ENCODE assay signal across 7 cellular contexts in genomic region chr1:89762431-89762800, GRCh38.
DNase-seq lines count a peak whose midpoint lies in the region; ATAC-seq and TF ChIP-seq lines count a peak whose summit lies in the region.

No MANE protein-coding gene starts in this region.

- H3K4me2 ChIP-seq in Loucy (ENCODE audit: low read depth, low read length, poor library complexity, severe bottlenecking): peak overlapping the region; percentile 88

- TF ChIP-seq CTCF in Loucy (conservative IDR thresholded peaks at IDR 0.05; ENCODE audit: low read length) (no peak), astrocyte of the spinal cord (IDR thresholded peaks at IDR 0.05; ENCODE audit: low read depth, low read length) (no peak)

- H3K27me3 ChIP-seq in Loucy (ENCODE audit: insufficient read depth, low read length, poor library complexity, severe bottlenecking) (no peaks in the 10 kb centered on the region), mucosa of rectum (ENCODE audit: control insufficient read depth in 2 of 2, insufficient read depth in 2 of 2, low read length in 2 of 2) (peaks cover 0 to 5% of the 10 kb centered on the region in 2 donors)

- H3F3A ChIP-seq in Loucy (ENCODE audit: low read depth): no peaks in the 10 kb centered on the region

- no peak overlapping the region for H3K27ac ChIP-seq in mucosa of rectum (ENCODE audit: low read depth in 2 of 2, low read length in 2 of 2)

- H3K9ac ChIP-seq in Loucy (ENCODE audit: low read depth, low read length, poor library complexity, severe bottlenecking) (no peak overlapping the region), mucosa of rectum (ENCODE audit: low read depth in 1 of 2, low read length in 2 of 2) (peak overlapping the region; percentile 14 to 36)

- H3K9me3 ChIP-seq in Loucy (ENCODE audit: insufficient read depth, low read depth, low read length): no peaks in the 10 kb centered on the region
- no peaks in the 10 kb centered on the region for H3K9me3 ChIP-seq in mucosa of rectum (ENCODE audit: control insufficient read depth in 2 of 2, low read length in 2 of 2)

- H3K4me3 ChIP-seq in Loucy (ENCODE audit: low read length, poor library complexity, severe bottlenecking): no peak overlapping the region
- peak overlapping the region; percentile 48 for H3K4me3 ChIP-seq in astrocyte of the spinal cord (ENCODE audit: low read depth, low read length)
- peak overlapping the region; percentile 70 to 75 for H3K4me3 ChIP-seq in mucosa of rectum (ENCODE audit: low read length in 2 of 2)

- in situ Hi-C loops in astrocyte of the spinal cord (cut with HindIII; ENCODE audit: low sequenced_read_pairs): no loop called here

- H3K79me2 ChIP-seq in Loucy (ENCODE audit: insufficient read depth, low read length): no peaks in the 10 kb centered on the region

- H3K36me3 ChIP-seq in Loucy (ENCODE audit: insufficient read depth, low read length) (no peaks in the 10 kb centered on the region), mucosa of rectum (ENCODE audit: control insufficient read depth in 2 of 2, insufficient read depth in 2 of 2, low read length in 2 of 2) (no peaks in the 10 kb centered on the region)

- H3K9me2 ChIP-seq in Loucy (replicated peaks; ENCODE audit: low read depth, low read length): no peaks in the 10 kb centered on the region

- peaks cover 33% of the 10 kb centered on the region for H3K4me1 ChIP-seq in Loucy (ENCODE audit: insufficient read depth, low read length, poor library complexity, severe bottlenecking)
- peaks cover 14 to 17% of the 10 kb centered on the region in 2 donors for H3K4me1 ChIP-seq in mucosa of rectum (ENCODE audit: control insufficient read depth in 2 of 2, insufficient read depth in 2 of 2, low read length in 2 of 2)

- H2AFZ ChIP-seq in Loucy (ENCODE audit: low read length): no peak overlapping the region

- ATAC-seq in GM19023 (IDR thresholded peaks at IDR 0.05; ENCODE audit: unreplicated experiment) (peak; percentile 8), HG03196 (IDR thresholded peaks at IDR 0.05; ENCODE audit: unreplicated experiment) (no peak)

- DNase-seq in astrocyte of the spinal cord (ENCODE audit: low read depth, low spot score) (no peak), middle frontal gyrus (ENCODE audit: extremely low spot score, low spot score) (no peak), hippocampal formation (lab: John Stamatoyannopoulos, UW) (no peak)

- no peaks in the 10 kb centered on the region for H4K20me1 ChIP-seq in Loucy (ENCODE audit: insufficient read depth, low read length, poor library complexity, severe bottlenecking)
